Comparison of ENCODE assay signal across 1 cellular context in the genomic region with DNA sequence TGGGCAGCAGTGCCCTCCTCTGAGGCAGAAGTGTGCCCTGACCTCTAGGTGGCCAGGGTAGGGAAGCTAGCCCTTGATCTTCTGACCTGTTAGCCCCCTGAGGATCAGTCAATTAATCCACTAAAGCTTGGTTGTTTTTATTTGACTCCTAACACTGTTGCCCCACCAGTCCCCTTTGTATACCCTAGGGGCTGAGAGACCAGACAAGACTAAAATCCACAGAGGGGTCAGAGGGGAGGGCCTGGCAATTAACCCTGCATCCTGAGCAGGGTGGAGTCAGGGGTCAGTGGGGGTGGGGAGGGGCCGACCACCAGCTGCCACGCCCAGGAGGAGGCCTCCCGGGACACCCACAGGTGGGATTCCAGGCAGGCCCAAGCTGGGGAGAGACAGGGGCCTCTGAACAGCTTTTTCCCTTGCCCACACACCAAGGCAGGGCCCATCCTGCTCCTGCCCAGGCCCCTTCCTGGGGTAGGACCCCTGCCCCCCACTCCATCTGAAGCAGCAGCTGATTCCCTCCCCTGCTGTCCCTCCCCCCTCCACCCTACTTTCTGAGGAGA.
TF ChIP-seq lines count a peak whose summit lies in the region.

No MANE protein-coding gene starts in this region.

TF ChIP-seq in GM23338, 12 proteins besides CTCF, POLR2A, EP300 and RAD21:
- TF ChIP-seq EZH2 (IDR thresholded peaks at IDR 0.05; ENCODE audit: low read depth, unreplicated experiment) (no peak), ETS1 (IDR thresholded peaks at IDR 0.05) (no peak), ZNF331 (CRISPR knock-in tag; IDR thresholded peaks at IDR 0.05; ENCODE audit: low read depth) (no peak), JUNB (IDR thresholded peaks at IDR 0.05; ENCODE audit: unreplicated experiment) (no peak), NANOG (IDR thresholded peaks at IDR 0.05; ENCODE audit: borderline replicate concordance) (no peak), EZH2phosphoT487 (IDR thresholded peaks at IDR 0.05; ENCODE audit: unreplicated experiment) (no peak)
- TF ChIP-seq, protein P1, sequence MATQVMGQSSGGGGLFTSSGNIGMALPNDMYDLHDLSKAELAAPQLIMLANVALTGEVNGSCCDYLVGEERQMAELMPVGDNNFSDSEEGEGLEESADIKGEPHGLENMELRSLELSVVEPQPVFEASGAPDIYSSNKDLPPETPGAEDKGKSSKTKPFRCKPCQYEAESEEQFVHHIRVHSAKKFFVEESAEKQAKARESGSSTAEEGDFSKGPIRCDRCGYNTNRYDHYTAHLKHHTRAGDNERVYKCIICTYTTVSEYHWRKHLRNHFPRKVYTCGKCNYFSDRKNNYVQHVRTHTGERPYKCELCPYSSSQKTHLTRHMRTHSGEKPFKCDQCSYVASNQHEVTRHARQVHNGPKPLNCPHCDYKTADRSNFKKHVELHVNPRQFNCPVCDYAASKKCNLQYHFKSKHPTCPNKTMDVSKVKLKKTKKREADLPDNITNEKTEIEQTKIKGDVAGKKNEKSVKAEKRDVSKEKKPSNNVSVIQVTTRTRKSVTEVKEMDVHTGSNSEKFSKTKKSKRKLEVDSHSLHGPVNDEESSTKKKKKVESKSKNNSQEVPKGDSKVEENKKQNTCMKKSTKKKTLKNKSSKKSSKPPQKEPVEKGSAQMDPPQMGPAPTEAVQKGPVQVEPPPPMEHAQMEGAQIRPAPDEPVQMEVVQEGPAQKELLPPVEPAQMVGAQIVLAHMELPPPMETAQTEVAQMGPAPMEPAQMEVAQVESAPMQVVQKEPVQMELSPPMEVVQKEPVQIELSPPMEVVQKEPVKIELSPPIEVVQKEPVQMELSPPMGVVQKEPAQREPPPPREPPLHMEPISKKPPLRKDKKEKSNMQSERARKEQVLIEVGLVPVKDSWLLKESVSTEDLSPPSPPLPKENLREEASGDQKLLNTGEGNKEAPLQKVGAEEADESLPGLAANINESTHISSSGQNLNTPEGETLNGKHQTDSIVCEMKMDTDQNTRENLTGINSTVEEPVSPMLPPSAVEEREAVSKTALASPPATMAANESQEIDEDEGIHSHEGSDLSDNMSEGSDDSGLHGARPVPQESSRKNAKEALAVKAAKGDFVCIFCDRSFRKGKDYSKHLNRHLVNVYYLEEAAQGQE (IDR thresholded peaks at IDR 0.05; ENCODE audit: unreplicated experiment) = no peak
TF ChIP-seq in GM23338: peak in this region for 0.
